Comparison of ENCODE assay signal across 8 cellular contexts in genomic region chr3:23945653-23945902, GRCh38. TPM values are rescaled to one million over a fixed set of nuclear protein-coding genes. Genes with fewer than 3 reads are reported as not detected.
DNase-seq lines count a peak whose midpoint lies in the region; ATAC-seq, FAIRE-seq and TF ChIP-seq lines count a peak whose summit lies in the region.

No MANE protein-coding gene starts in this region.

- ATAC-seq in stimulated activated naive CD8-positive, alpha-beta T cell treated with anti-CD3 and anti-CD28 coated beads, Interleukin-15, amount 100 ng/mL, for 72 hours = no peak
- no peak for ATAC-seq in stimulated activated naive CD8-positive, alpha-beta T cell treated with anti-CD3 and anti-CD28 coated beads, Interleukin-15, Interleukin-2, amounts not matched to agents 100 U/mL and 50 U/mL, for 24 hours
- no peak for ATAC-seq in central memory CD8-positive, alpha-beta T cell (replicated peaks; ENCODE audit: extremely low read depth, poor library complexity, severe bottlenecking)

- peak overlapping the region in 1 of 2 donors; percentile 94 for H3K27ac Mint-ChIP-seq in stimulated activated naive CD8-positive, alpha-beta T cell treated with anti-CD3 and anti-CD28 coated beads, Interleukin-15, amount 100 ng/mL, for 72 hours
- H3K27ac Mint-ChIP-seq in central memory CD8-positive, alpha-beta T cell (ENCODE audit: low read depth) = peak overlapping the region; percentile 65
- no peak overlapping the region for H3K27ac Mint-ChIP-seq in HFFc6

- H3K27ac ChIP-seq in muscle layer of colon (ENCODE audit: low read depth, low read length) = peak overlapping the region; percentile 75

- TF ChIP-seq POLR2A in GM12891 (IDR thresholded peaks at IDR 0.05; ENCODE audit: low read depth, low read length) = no peak

- no peaks in the 10 kb centered on the region for H3K27me3 ChIP-seq in muscle layer of colon (ENCODE audit: control insufficient read depth in 1 of 2, insufficient read depth in 2 of 2, low read length in 2 of 2)

- TF ChIP-seq CTCF in HFFc6 (IDR thresholded peaks at IDR 0.05) = no peak
- no peak for TF ChIP-seq CTCF in GM20000 (IDR thresholded peaks at IDR 0.05; ENCODE audit: extremely low read depth, missing control alignments)

- peaks cover 22% of the 10 kb centered on the region for H3K36me3 Mint-ChIP-seq in central memory CD8-positive, alpha-beta T cell (ENCODE audit: insufficient read depth)
- H3K36me3 Mint-ChIP-seq in HFFc6 (ENCODE audit: low read depth) = peaks cover 9% of the 10 kb centered on the region

- H3K27me3 Mint-ChIP-seq in stimulated activated naive CD8-positive, alpha-beta T cell treated with anti-CD3 and anti-CD28 coated beads, Interleukin-15, amount 100 ng/mL, for 72 hours = peaks cover 23% of the 10 kb centered on the region
- H3K27me3 Mint-ChIP-seq in central memory CD8-positive, alpha-beta T cell = no peaks in the 10 kb centered on the region
- H3K27me3 Mint-ChIP-seq in HFFc6 (ENCODE audit: insufficient read depth) = peaks cover 2% of the 10 kb centered on the region; the same call in 1 of the 2 replicates

- no peaks in the 10 kb centered on the region for H3K36me3 ChIP-seq in muscle layer of colon (ENCODE audit: insufficient read depth, low read length)

- no peak for FAIRE-seq in GM12891 (lab: Jason Lieb, UNC)

- peaks cover 45% of the 10 kb centered on the region for H3K4me1 ChIP-seq in muscle layer of colon (ENCODE audit: insufficient read depth, low read length)

- H3K9me3 ChIP-seq in muscle layer of colon (ENCODE audit: low read length) = no peaks in the 10 kb centered on the region

- no peaks in the 10 kb centered on the region for H3K9me3 Mint-ChIP-seq in stimulated activated naive CD8-positive, alpha-beta T cell treated with anti-CD3 and anti-CD28 coated beads, Interleukin-15, amount 100 ng/mL, for 72 hours
- no peaks in the 10 kb centered on the region for H3K9me3 Mint-ChIP-seq in central memory CD8-positive, alpha-beta T cell
- no peaks in the 10 kb centered on the region for H3K9me3 Mint-ChIP-seq in HFFc6

- peaks cover 45% of the 10 kb centered on the region for H3K4me1 Mint-ChIP-seq in stimulated activated naive CD8-positive, alpha-beta T cell treated with anti-CD3 and anti-CD28 coated beads, Interleukin-15, amount 100 ng/mL, for 72 hours
- peaks cover 41% of the 10 kb centered on the region for H3K4me1 Mint-ChIP-seq in central memory CD8-positive, alpha-beta T cell
- peaks cover 49% of the 10 kb centered on the region for H3K4me1 Mint-ChIP-seq in HFFc6 (ENCODE audit: low read depth)

- DNase-seq in stimulated activated naive CD8-positive, alpha-beta T cell treated with anti-CD3 and anti-CD28 coated beads, Interleukin-15, amount 100 ng/mL, for 72 hours = no peak
- DNase-seq in stimulated activated naive CD8-positive, alpha-beta T cell treated with anti-CD3 and anti-CD28 coated beads, Interleukin-15, Interleukin-2, amounts not matched to agents 100 U/mL and 50 U/mL, for 24 hours = no peak
- no peak for DNase-seq in central memory CD8-positive, alpha-beta T cell (ENCODE audit: low spot score in 2 of 2)
- no peak for DNase-seq in GM12891 (ENCODE audit: insufficient read length, low spot score)
- no peak for DNase-seq in HFFc6
- DNase-seq in GM20000 (ENCODE audit: low spot score) = no peak
- DNase-seq in NCI-H2196 treated with DMSO at 0.1 percent for 48 hours (lab: John Stamatoyannopoulos, UW; ENCODE audit: unreplicated experiment) = no peak

- H3K9ac ChIP-seq in muscle layer of colon (ENCODE audit: low read length) = no peak overlapping the region

- peak overlapping the region in 1 of 2 donors; percentile 47 for H3K4me3 ChIP-seq in muscle layer of colon (ENCODE audit: low read depth in 1 of 2, low read length in 2 of 2)

- H3K4me3 Mint-ChIP-seq in stimulated activated naive CD8-positive, alpha-beta T cell treated with anti-CD3 and anti-CD28 coated beads, Interleukin-15, amount 100 ng/mL, for 72 hours = peak overlapping the region; percentile 44 to 82
- peak overlapping the region; percentile 86 for H3K4me3 Mint-ChIP-seq in central memory CD8-positive, alpha-beta T cell
- no peak overlapping the region for H3K4me3 Mint-ChIP-seq in HFFc6

TF ChIP-seq in GM12891, 5 proteins besides CTCF, POLR2A, EP300 and RAD21:
- TF ChIP-seq POLR2AphosphoS5 (IDR thresholded peaks at IDR 0.05; ENCODE audit: low read depth, low read length) (no peak), POU2F2 (IDR thresholded peaks at IDR 0.05; ENCODE audit: low read depth, low read length) (no peak), PAX5 (IDR thresholded peaks at IDR 0.05; ENCODE audit: insufficient read depth, low read length, severe bottlenecking) (no peak), SPI1 (IDR thresholded peaks at IDR 0.05; ENCODE audit: low read depth, low read length) (no peak), TAF1 (IDR thresholded peaks at IDR 0.05; ENCODE audit: low read depth, low read length) (no peak)

RNA-seq across cellular contexts. Expression of gene NR1D2, which starts 0.5 kb away (rescaled TPM):
- polyA plus RNA-seq in GM12891 (2012; ENCODE audit: low read depth, missing spikeins) = 1.6 TPM
- 10 to 100 TPM; 36.0 to 43.7 (median 40.9) TPM for total RNA-seq in HFFc6 (2021; fragmentation: NEBNext Ultra II Directional; extraction: Animal tissue kit (Norgen Biotek cat#: 25700))

RNA-seq across cellular contexts. Expression of gene RPL15, which starts 28.6 kb away (rescaled TPM):
- polyA plus RNA-seq in GM12891 (2012; ENCODE audit: low read depth, missing spikeins) = 5,041 TPM
- 1,000 to 10,000 TPM; 1,680 to 2,112 (median 1,953) TPM for total RNA-seq in HFFc6 (2021; fragmentation: NEBNext Ultra II Directional; extraction: Animal tissue kit (Norgen Biotek cat#: 25700))

RNA-seq across cellular contexts. Expression of gene NKIRAS1, which starts 28.8 kb away (rescaled TPM):
- polyA plus RNA-seq in GM12891 (2012; ENCODE audit: low read depth, missing spikeins) = 5.7 TPM
- 10 to 100 TPM; 10.9 to 13.5 (median 11.6) TPM for total RNA-seq in HFFc6 (2021; fragmentation: NEBNext Ultra II Directional; extraction: Animal tissue kit (Norgen Biotek cat#: 25700))
